Comparison of ENCODE assay signal across 8 cellular contexts in the genomic region with DNA sequence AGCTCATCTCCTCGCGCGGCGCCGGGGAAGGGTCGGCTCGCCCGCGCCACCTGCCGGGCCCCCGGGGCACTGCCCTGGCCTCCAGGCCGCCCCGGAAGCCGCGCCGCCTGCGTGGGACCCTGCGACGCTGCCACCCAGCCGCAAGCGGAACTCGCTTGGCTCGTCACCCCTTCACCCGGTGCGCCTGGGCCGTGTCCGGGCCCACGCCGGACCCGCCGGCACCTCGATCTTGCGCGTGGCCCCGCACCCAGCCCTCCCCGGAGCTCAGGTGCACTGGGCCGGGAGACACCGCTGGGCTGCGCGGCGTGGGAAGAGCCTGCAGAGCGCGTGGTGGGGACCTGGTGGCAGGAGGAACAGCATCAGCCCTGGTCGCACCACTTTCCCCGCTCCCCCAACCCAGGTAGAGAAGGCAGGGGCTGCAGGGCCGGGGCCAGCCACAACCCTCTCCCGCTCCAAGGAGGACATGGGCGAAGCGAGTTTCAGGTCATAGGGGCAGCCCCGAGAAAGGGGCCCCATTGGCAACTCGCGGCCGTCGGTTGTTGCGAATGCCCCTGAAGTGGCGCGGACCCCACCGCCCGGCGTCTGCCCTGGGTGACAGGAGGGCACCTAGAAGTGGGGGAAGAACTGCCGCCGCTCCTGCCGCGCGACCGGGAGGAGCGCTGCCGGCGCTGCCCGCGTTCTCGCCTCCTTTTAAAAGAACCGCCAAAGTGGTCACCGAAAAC. TPM values are rescaled to one million over a fixed set of nuclear protein-coding genes. Genes with fewer than 3 reads are reported as not detected.
DNase-seq lines count a peak whose midpoint lies in the region; ATAC-seq and TF ChIP-seq lines count a peak whose summit lies in the region.

No MANE protein-coding gene starts in this region.

- H3K27me3 ChIP-seq in CD4-positive, CD25-positive, alpha-beta regulatory T cell (ENCODE audit: control insufficient read depth, insufficient read depth, low read length), result no peaks in the 10 kb centered on the region
- no peaks in the 10 kb centered on the region for H3K27me3 ChIP-seq in fibroblast of lung (ENCODE audit: control insufficient read depth, insufficient read depth, low read length)

- H3K27ac ChIP-seq in CD4-positive, CD25-positive, alpha-beta regulatory T cell (ENCODE audit: insufficient read depth, low read length, poor library complexity, severe bottlenecking), result peak overlapping the region; percentile 86
- no peak overlapping the region for H3K27ac ChIP-seq in fibroblast of lung (ENCODE audit: insufficient read depth, low read length)

- peak overlapping the region; percentile 83 for H2AFZ ChIP-seq in fibroblast of lung (ENCODE audit: low read length)

- no peaks in the 10 kb centered on the region for H4K20me1 ChIP-seq in fibroblast of lung (ENCODE audit: control insufficient read depth, extremely low read depth, insufficient read depth, low read length)

- peaks cover 4 to 46% (median 12%) of the 10 kb centered on the region in 4 donors for H3K4me1 Mint-ChIP-seq in CD4-positive, CD25-positive, alpha-beta regulatory T cell
- peaks cover 23 to 30% of the 10 kb centered on the region in 2 donors for H3K4me1 Mint-ChIP-seq in natural killer cell treated with Interleukin-12 subunit alpha and Interleukin-12 subunit beta and Interleukin-15 and Interleukin-18, amount 100 ng/mL, for 72 hours (ENCODE audit: low read depth in 2 of 2)

- ATAC-seq in CD4-positive, CD25-positive, alpha-beta regulatory T cell (ENCODE audit: low read depth in 2 of 2), result peak; percentile 87 to 91
- ATAC-seq in GM19372 (IDR thresholded peaks at IDR 0.05; ENCODE audit: low read depth, unreplicated experiment) (peak; percentile 81), HG03521 (IDR thresholded peaks at IDR 0.05; ENCODE audit: unreplicated experiment) (peak; percentile 81)
- peak; percentile 92 to 93 for ATAC-seq in natural killer cell treated with Interleukin-12 subunit alpha and Interleukin-12 subunit beta and Interleukin-15 and Interleukin-18, amount 100 ng/mL, for 72 hours
- ATAC-seq in stimulated activated naive CD8-positive, alpha-beta T cell treated with anti-CD3 and anti-CD28 coated beads, Interleukin-15, Interleukin-2, amounts not matched to agents 100 U/mL and 50 U/mL, for 24 hours, result peak; percentile 84

- H3K4me3 Mint-ChIP-seq in CD4-positive, CD25-positive, alpha-beta regulatory T cell, result peak overlapping the region; percentile 77 to 90 (median 87)
- H3K4me3 Mint-ChIP-seq in natural killer cell treated with Interleukin-12 subunit alpha and Interleukin-12 subunit beta and Interleukin-15 and Interleukin-18, amount 100 ng/mL, for 72 hours, result peak overlapping the region; percentile 91

- peaks cover 0 to 2% (median 0%) of the 10 kb centered on the region in 7 donors for H3K9me3 Mint-ChIP-seq in CD4-positive, CD25-positive, alpha-beta regulatory T cell
- H3K9me3 Mint-ChIP-seq in natural killer cell treated with Interleukin-12 subunit alpha and Interleukin-12 subunit beta and Interleukin-15 and Interleukin-18, amount 100 ng/mL, for 72 hours, result no peaks in the 10 kb centered on the region

- peak overlapping the region; percentile 89 for H3K4me2 ChIP-seq in fibroblast of lung (ENCODE audit: extremely low read depth, insufficient read depth, low read length)

- peak overlapping the region; percentile 57 to 90 (median 90) for H3K27ac Mint-ChIP-seq in CD4-positive, CD25-positive, alpha-beta regulatory T cell
- peak overlapping the region; percentile 74 to 81 for H3K27ac Mint-ChIP-seq in natural killer cell treated with Interleukin-12 subunit alpha and Interleukin-12 subunit beta and Interleukin-15 and Interleukin-18, amount 100 ng/mL, for 72 hours

- H3K79me2 ChIP-seq in fibroblast of lung (ENCODE audit: control insufficient read depth, insufficient read depth, low read length), result no peaks in the 10 kb centered on the region

- peak overlapping the region; percentile 60 for H3K9ac ChIP-seq in fibroblast of lung (ENCODE audit: insufficient read depth, low read length)

- no peaks in the 10 kb centered on the region for H3K9me3 ChIP-seq in CD4-positive, CD25-positive, alpha-beta regulatory T cell (ENCODE audit: control insufficient read depth in 2 of 2, low read length in 2 of 2)
- no peaks in the 10 kb centered on the region for H3K9me3 ChIP-seq in fibroblast of lung (ENCODE audit: control insufficient read depth, insufficient read depth, low read depth, low read length)

- peak overlapping the region; percentile 67 for H3K4me3 ChIP-seq in CD4-positive, CD25-positive, alpha-beta regulatory T cell (ENCODE audit: low read depth, low read length)
- H3K4me3 ChIP-seq in fibroblast of lung (replicated peaks in 1 of 4; ENCODE audit: control extremely low read depth in 1 of 4, insufficient read depth in 1 of 4, low read depth in 3 of 4, low read length in 4 of 4), result peak overlapping the region; percentile 38 to 77 (median 65)

- peak; percentile 80 to 92 (median 91) for DNase-seq in CD4-positive, CD25-positive, alpha-beta regulatory T cell
- peak; percentile 89 for DNase-seq in OCI-M1 (lab: John Stamatoyannopoulos, UW)
- DNase-seq in activated T-cell treated with anti-CD3 and anti-CD28 coated beads, Interleukin-2, amount 50 U/mL, for 48 hours, result peak; percentile 89 to 94
- DNase-seq in fibroblast of lung (ENCODE audit: low read depth in 2 of 2), result peak in 1 of 2 donors; percentile 61
- DNase-seq in natural killer cell treated with Interleukin-12 subunit alpha and Interleukin-12 subunit beta and Interleukin-15 and Interleukin-18, amount 100 ng/mL, for 72 hours (ENCODE audit: low spot score), result peak; percentile 93
- DNase-seq in stimulated activated naive CD8-positive, alpha-beta T cell treated with anti-CD3 and anti-CD28 coated beads, Interleukin-15, Interleukin-2, amounts not matched to agents 100 U/mL and 50 U/mL, for 24 hours, result peak; percentile 91

- peak; percentile 26 to 33 for TF ChIP-seq CTCF in fibroblast of lung (conservative IDR thresholded peaks at IDR 0.05 in 1 of 2, IDR thresholded peaks at IDR 0.05 in 1 of 2; ENCODE audit: low read depth in 1 of 2, low read length in 2 of 2)

- H3K36me3 Mint-ChIP-seq in CD4-positive, CD25-positive, alpha-beta regulatory T cell, result peaks cover 7% of the 10 kb centered on the region
- peaks cover 4% of the 10 kb centered on the region for H3K36me3 Mint-ChIP-seq in natural killer cell treated with Interleukin-12 subunit alpha and Interleukin-12 subunit beta and Interleukin-15 and Interleukin-18, amount 100 ng/mL, for 72 hours

- peaks cover 28% of the 10 kb centered on the region for H3K4me1 ChIP-seq in CD4-positive, CD25-positive, alpha-beta regulatory T cell (ENCODE audit: control insufficient read depth, insufficient read depth, low read length, poor library complexity, severe bottlenecking)
- peaks cover 14% of the 10 kb centered on the region for H3K4me1 ChIP-seq in fibroblast of lung (ENCODE audit: control insufficient read depth, extremely low read depth, insufficient read depth, low read length)

- H3K36me3 ChIP-seq in CD4-positive, CD25-positive, alpha-beta regulatory T cell (ENCODE audit: control insufficient read depth, insufficient read depth, low read length), result peaks cover 9% of the 10 kb centered on the region
- peaks cover 7% of the 10 kb centered on the region for H3K36me3 ChIP-seq in fibroblast of lung (ENCODE audit: control insufficient read depth, insufficient read depth, low read length)

- H3K27me3 Mint-ChIP-seq in CD4-positive, CD25-positive, alpha-beta regulatory T cell, result no peaks in the 10 kb centered on the region
- H3K27me3 Mint-ChIP-seq in natural killer cell treated with Interleukin-12 subunit alpha and Interleukin-12 subunit beta and Interleukin-15 and Interleukin-18, amount 100 ng/mL, for 72 hours, result no peaks in the 10 kb centered on the region

RNA-seq across cellular contexts. Expression of a gene that starts 0.4 kb away (rescaled TPM):
- 35.7 TPM for total RNA-seq in CD4-positive, CD25-positive, alpha-beta regulatory T cell
- polyA plus RNA-seq in CD4-positive, CD25-positive, alpha-beta regulatory T cell, result 100 to 1,000 TPM in 1 of 4 donors, 10 to 100 TPM in 3; 78.3 to 102 (median 89.4) TPM
- total RNA-seq in fibroblast of lung, result 5.6 and 6.3 TPM in 2 replicates
- 10.3 and 11.4 TPM in 2 replicates for polyA plus RNA-seq in fibroblast of lung
- 8.1 and 9.7 TPM in 2 replicates for polyA plus RNA-seq in fibroblast of lung (2012)
- 11.3 and 14.4 TPM in 2 replicates for polyA minus RNA-seq in fibroblast of lung (ENCODE audit: low replicate concordance)
- 10 to 100 TPM; 32.3 to 35.2 TPM for total RNA-seq in natural killer cell treated with Interleukin-12 subunit alpha and Interleukin-12 subunit beta and Interleukin-15 and Interleukin-18, amount 100 ng/mL, for 72 hours

RNA-seq across cellular contexts. Expression of a gene that starts 9.7 kb away (rescaled TPM):
- 32.3 TPM for total RNA-seq in CD4-positive, CD25-positive, alpha-beta regulatory T cell
- polyA plus RNA-seq in CD4-positive, CD25-positive, alpha-beta regulatory T cell, result 100 to 1,000 TPM; 119 to 141 (median 120) TPM
- total RNA-seq in fibroblast of lung, result 44.7 and 51.5 TPM in 2 replicates
- 44.2 and 62.8 TPM in 2 replicates for polyA plus RNA-seq in fibroblast of lung
- 49.1 and 72.4 TPM in 2 replicates for polyA plus RNA-seq in fibroblast of lung (2012)
- polyA minus RNA-seq in fibroblast of lung (ENCODE audit: low replicate concordance), result 27.5 and 38.9 TPM in 2 replicates
- total RNA-seq in natural killer cell treated with Interleukin-12 subunit alpha and Interleukin-12 subunit beta and Interleukin-15 and Interleukin-18, amount 100 ng/mL, for 72 hours, result 10 to 100 TPM; 76.4 to 82.8 TPM

RNA-seq across cellular contexts. Expression of a gene that starts 10.0 kb away (rescaled TPM):
- total RNA-seq in CD4-positive, CD25-positive, alpha-beta regulatory T cell, result 92.6 TPM
- 10 to 100 TPM in 3 of 4 donors, 1 to 10 TPM in 1; 8.0 to 17.2 (median 10.9) TPM for polyA plus RNA-seq in CD4-positive, CD25-positive, alpha-beta regulatory T cell
- total RNA-seq in fibroblast of lung, result 8.0 and 13.0 TPM in 2 replicates
- polyA plus RNA-seq in fibroblast of lung, result 14.4 and 21.8 TPM in 2 replicates
- 15.7 and 20.2 TPM in 2 replicates for polyA plus RNA-seq in fibroblast of lung (2012)
- 60.0 and 62.1 TPM in 2 replicates for polyA minus RNA-seq in fibroblast of lung (ENCODE audit: low replicate concordance)
- 100 to 1,000 TPM in 1 of 2 donors, 10 to 100 TPM in 1; 77.3 to 111 TPM for total RNA-seq in natural killer cell treated with Interleukin-12 subunit alpha and Interleukin-12 subunit beta and Interleukin-15 and Interleukin-18, amount 100 ng/mL, for 72 hours

RNA-seq across cellular contexts. Expression of a gene that starts 17.8 kb away (rescaled TPM):
- total RNA-seq in CD4-positive, CD25-positive, alpha-beta regulatory T cell, result 24.9 TPM
- 10 to 100 TPM; 15.1 to 21.9 (median 19.0) TPM for polyA plus RNA-seq in CD4-positive, CD25-positive, alpha-beta regulatory T cell
- 7.4 and 9.7 TPM in 2 replicates for total RNA-seq in fibroblast of lung
- polyA plus RNA-seq in fibroblast of lung, result 5.1 and 8.4 TPM in 2 replicates
- polyA plus RNA-seq in fibroblast of lung (2012), result 5.9 and 11.8 TPM in 2 replicates
- polyA minus RNA-seq in fibroblast of lung (ENCODE audit: low replicate concordance), result 24.0 and 26.9 TPM in 2 replicates
- total RNA-seq in natural killer cell treated with Interleukin-12 subunit alpha and Interleukin-12 subunit beta and Interleukin-15 and Interleukin-18, amount 100 ng/mL, for 72 hours, result 100 to 1,000 TPM in 1 of 2 donors, 10 to 100 TPM in 1; 53.0 to 140 TPM
